9 cellular contexts compared by ENCODE assay signal in the genomic region with DNA sequence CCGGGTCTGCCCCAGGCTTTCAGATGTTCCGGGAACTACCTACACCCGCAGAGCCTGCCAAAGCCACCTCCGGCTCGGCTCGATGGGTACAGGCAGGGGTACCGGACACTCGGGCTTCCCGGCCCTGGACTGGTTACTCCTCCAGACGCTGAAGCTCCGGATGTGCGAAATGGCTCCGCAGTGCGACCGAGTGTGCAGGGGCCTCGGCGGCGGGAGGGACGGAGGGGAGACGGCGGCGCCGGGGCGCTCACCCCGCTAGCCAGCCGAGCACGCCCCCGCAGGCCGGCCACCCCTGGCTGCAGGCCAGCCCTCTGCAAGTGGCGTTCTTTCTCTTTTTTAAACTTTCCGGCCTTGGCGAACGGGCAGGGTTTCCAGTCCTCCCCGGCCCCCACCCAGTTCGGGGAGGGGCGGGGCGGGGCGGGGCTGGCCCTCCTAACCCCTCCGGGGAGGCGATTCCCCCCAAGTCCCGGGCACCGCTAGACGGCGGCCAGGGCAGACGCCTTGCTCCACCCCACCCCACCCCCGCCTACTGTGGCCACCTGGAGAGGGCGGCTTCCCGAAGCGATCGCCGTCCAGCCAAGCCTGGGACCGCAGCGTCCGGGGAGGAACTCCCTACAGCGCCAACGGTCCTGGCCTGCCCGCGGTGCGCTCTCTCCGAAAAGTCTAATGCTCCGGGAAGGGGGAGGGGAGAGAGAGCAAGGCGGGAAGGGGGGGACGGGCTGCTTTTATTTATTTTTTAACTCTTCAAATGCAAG. TPM values are rescaled to one million over a fixed set of nuclear protein-coding genes. Genes with fewer than 3 reads are reported as not detected.
DNase-seq lines count a peak whose midpoint lies in the region; ATAC-seq, FAIRE-seq and TF ChIP-seq lines count a peak whose summit lies in the region.
"Had no signal": no experiment of that assay in that cellular context is flagged by ENCODE, and none has a peak within 500 bp of the region (broad histone marks: within the 10 kb centered on the region; RNA-seq: fewer than 3 reads in every experiment).

No MANE protein-coding gene starts in this region.

- peaks cover 14% of the 10 kb centered on the region for H3K27me3 Mint-ChIP-seq in nephron (ENCODE audit: low read depth)

- ATAC-seq in esophagus mucosa, result peak; percentile 19
- no peak for ATAC-seq in HG03460 (IDR thresholded peaks at IDR 0.05; ENCODE audit: unreplicated experiment)

- peaks cover 2% of the 10 kb centered on the region for H3K9me3 Mint-ChIP-seq in nephron

- H3K9me3 ChIP-seq in BE2C, result no peaks in the 10 kb centered on the region
- H3K9me3 ChIP-seq in NT2/D1 (ENCODE audit: insufficient read depth, low read length), result no peaks in the 10 kb centered on the region
- no peaks in the 10 kb centered on the region for H3K9me3 ChIP-seq in small intestine (ENCODE audit: control insufficient read depth, low read depth)

- H3K36me3 Mint-ChIP-seq in nephron (ENCODE audit: low read depth), result no peaks in the 10 kb centered on the region

- H3K4me3 Mint-ChIP-seq in nephron, result peak overlapping the region; percentile 71 to 80 (median 76)

- peak overlapping the region; percentile 77 for H3K9ac ChIP-seq in NT2/D1 (ENCODE audit: insufficient read length, low read depth)

- H3K4me3 ChIP-seq in BE2C (ENCODE audit: low read depth, low read length) (peak overlapping the region; percentile 29), NT2/D1 (ENCODE audit: insufficient read length, low read depth) (peak overlapping the region; percentile 78), small intestine (ENCODE audit: low read depth in 1 of 2, low read length in 2 of 2) (peak overlapping the region in 1 of 2 donors; percentile 39)

- TF ChIP-seq CTCF in BE2C (IDR thresholded peaks at IDR 0.05; ENCODE audit: low read depth, low read length), result no peak
- TF ChIP-seq CTCF in nephron (IDR thresholded peaks at IDR 0.05; ENCODE audit: unreplicated experiment in 3 of 3), result no peak

- no peak for FAIRE-seq in small intestine (lab: Jason Lieb, UNC)

- 1 to 16% (median 9%) methylated on average over 15 to 63 of the region's 63 CpGs for WGBS in small intestine, 3 donors

- H3K4me1 ChIP-seq in BE2C (peaks cover 15% of the 10 kb centered on the region; the same call in 1 of the 2 replicates), NT2/D1 (ENCODE audit: insufficient read depth, insufficient read length) (peaks cover 14% of the 10 kb centered on the region), small intestine (ENCODE audit: control insufficient read depth in 2 of 2, insufficient read depth in 1 of 2, low read depth in 1 of 2, low read length in 1 of 2) (peaks cover 1 to 9% of the 10 kb centered on the region in 2 donors)

- H3K4me1 Mint-ChIP-seq in nephron, result peaks cover 78% of the 10 kb centered on the region

- peak overlapping the region in 1 of 2 donors; percentile 31 for H3K27ac ChIP-seq in small intestine (ENCODE audit: low read depth in 1 of 2, low read length in 1 of 2)

- H3K27ac Mint-ChIP-seq in nephron, result peak overlapping the region in 1 of 3 experiments; percentile 52

- H3K27me3 ChIP-seq in BE2C (no peaks in the 10 kb centered on the region), NT2/D1 (ENCODE audit: insufficient read depth, insufficient read length) (peaks cover 23% of the 10 kb centered on the region), small intestine (ENCODE audit: control insufficient read depth in 2 of 2, insufficient read depth in 2 of 2, low read length in 2 of 2) (peaks cover 0 to 2% of the 10 kb centered on the region in 2 donors)

- H3K36me3 ChIP-seq in BE2C, result no peaks in the 10 kb centered on the region; the same call in 1 of the 2 replicates
- peaks cover 14% of the 10 kb centered on the region for H3K36me3 ChIP-seq in NT2/D1 (ENCODE audit: insufficient read depth, insufficient read length, low read length)
- no peaks in the 10 kb centered on the region for H3K36me3 ChIP-seq in small intestine (ENCODE audit: control insufficient read depth in 2 of 2, insufficient read depth in 2 of 2, low read length in 2 of 2)

- DNase-seq in BE2C (no peak), NT2/D1 (ENCODE audit: low read depth, low spot score) (no peak), inferior parietal cortex (ENCODE audit: extremely low spot score) (no peak), DMS53 (lab: John Stamatoyannopoulos, UW) (no peak), small intestine (no peak)
- DNase-seq: NCI-H1436 treated with DMSO at 0.1 percent for 48 hours had no signal

RNA-seq across cellular contexts. Expression of gene BCOR, which starts 7.5 kb away (rescaled TPM):
- 61.8 TPM for polyA plus RNA-seq in BE2C (2012; ENCODE audit: insufficient read depth, insufficient read length, low read depth)
- total RNA-seq in esophagus mucosa, result 16.2 TPM
- 10 to 100 TPM in 1 of 3 donors, 1 to 10 TPM in 2; 5.1 to 10.4 (median 6.5) TPM for polyA plus RNA-seq in small intestine
